8 cellular contexts compared by ENCODE assay signal in the genomic region with DNA sequence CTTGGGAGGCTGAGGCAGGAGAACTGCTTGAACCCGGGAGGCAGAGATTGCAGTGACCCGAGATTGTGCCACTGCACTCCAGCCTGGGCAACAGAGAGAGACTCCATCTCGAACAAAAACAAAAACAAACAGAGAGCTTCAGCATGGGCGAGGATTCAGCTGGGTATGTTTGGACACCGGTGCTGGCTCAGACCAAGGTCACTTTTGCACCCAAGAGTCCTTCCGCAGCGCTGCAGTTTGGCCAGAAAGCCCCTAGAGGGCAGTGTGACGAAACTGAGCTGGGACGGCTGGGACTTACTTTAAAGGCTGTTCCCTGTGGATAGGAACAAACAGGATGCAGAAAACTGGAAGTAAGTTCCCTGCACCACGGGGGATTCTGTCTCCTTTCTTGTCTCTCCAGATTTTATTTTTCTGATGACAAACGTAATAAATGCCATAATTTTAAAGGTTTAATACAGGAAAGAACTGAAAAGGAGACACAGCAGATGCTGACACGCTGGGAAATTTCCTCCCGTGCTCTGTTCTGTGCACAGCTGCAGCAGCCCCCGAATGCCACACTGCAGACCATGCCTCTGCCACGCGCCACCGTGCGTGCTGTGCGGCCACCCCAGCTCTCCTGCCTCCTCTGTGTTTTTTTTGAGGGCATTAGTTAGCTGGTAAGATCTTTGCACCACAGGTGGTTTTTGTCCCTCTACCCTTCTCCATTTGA. TPM values are rescaled to one million over a fixed set of nuclear protein-coding genes. Genes with fewer than 3 reads are reported as not detected.
A peak's percentile ranks its signal among the peaks of the same experiment; 100 is the strongest.
DNase-seq lines count a peak whose midpoint lies in the region; ATAC-seq lines count a peak whose summit lies in the region.

No MANE protein-coding gene starts in this region.

- DNase-seq in NCI-H2171 treated with DMSO at 0.1 percent for 48 hours (lab: John Stamatoyannopoulos, UW), result peak; percentile 33
- DNase-seq in NCI-H2171 (lab: John Stamatoyannopoulos, UW), result no peak
- DNase-seq in NCI-H2196 treated with DMSO at 0.1 percent for 48 hours (lab: John Stamatoyannopoulos, UW; ENCODE audit: unreplicated experiment), result peak; percentile 87
- peak; percentile 74 for DNase-seq in activated CD4-positive, CD25-positive, alpha-beta regulatory T cell treated with anti-CD3 and anti-CD28 coated beads, Interleukin-2, amount 50 U/mL, for 72 hours
- DNase-seq in cerebellum (ENCODE audit: low spot score), result peak; percentile 83
- DNase-seq in left lobe of liver (ENCODE audit: low spot score), result peak; percentile 88
- peak; percentile 60 for DNase-seq in stimulated activated CD4-positive, alpha-beta T cell treated with anti-CD3 and anti-CD28 coated beads, Interleukin-4, amount 100 ng/mL, for 1 hour

- ATAC-seq in left lobe of liver (peak; percentile 99), HG03097 (IDR thresholded peaks at IDR 0.05; ENCODE audit: low FRiP score, unreplicated experiment) (no peak)

RNA-seq across cellular contexts. Expression of gene USP36, which starts 25.2 kb away (rescaled TPM):
- total RNA-seq in cerebellum (24.3 TPM), left lobe of liver (21.8 TPM)

RNA-seq across cellular contexts. Expression of gene CEP295NL, which starts 37.2 kb away (rescaled TPM):
- total RNA-seq in cerebellum (2.4 TPM), left lobe of liver (0.33 TPM)

RNA-seq across cellular contexts. Expression of gene TIMP2, which starts 59.4 kb away (rescaled TPM):
- 36.2 TPM for total RNA-seq in cerebellum
- total RNA-seq in left lobe of liver, result 26.4 TPM
